In genomic region chr21:28426545-28426944, GRCh38 we compare ENCODE assay signal across 29 cellular contexts.
"Had no signal": no experiment of that assay in that cellular context is flagged by ENCODE, and none has a peak within 500 bp of the region (broad histone marks: within the 10 kb centered on the region; RNA-seq: fewer than 3 reads in every experiment).

No MANE protein-coding gene starts in this region.

- H3K27ac ChIP-seq: body of pancreas, colonic mucosa, dorsolateral prefrontal cortex, gastrocnemius medialis, suprapubic skin, tibial artery, upper lobe of right lung, VCaP had no signal

- H3K36me3 ChIP-seq: colonic mucosa, gastrocnemius medialis, suprapubic skin, tibial artery, upper lobe of right lung had no signal

- H3K36me3 Mint-ChIP-seq: activated naive CD4-positive, alpha-beta T cell treated with anti-CD3 and anti-CD28 coated beads, Interleukin-2, amount 50 U/mL, for 72 hours; naive thymus-derived CD4-positive, alpha-beta T cell; stimulated activated naive B cell treated with anti-CD40 and anti-IgM and Interleukin-4, amounts not matched to agents 10 μg/mL and 1 μg/mL and 100 μg/mL, for 72 hours had no signal

- ATAC-seq: activated naive CD4-positive, alpha-beta T cell treated with anti-CD3 and anti-CD28 coated beads, Interleukin-2, amount 50 U/mL, for 72 hours; activated T-cell treated with anti-CD3 and anti-CD28 coated beads, Interleukin-2, amount 50 U/mL, for 72 hours; body of pancreas; gastrocnemius medialis; left cardiac atrium; naive thymus-derived CD4-positive, alpha-beta T cell; right cardiac atrium; stimulated activated naive B cell treated with anti-CD40 and anti-IgM and Interleukin-4, amounts not matched to agents 10 μg/mL and 1 μg/mL and 100 μg/mL, for 72 hours; upper lobe of right lung had no signal

- H3K4me3 ChIP-seq: body of pancreas, colonic mucosa, dorsolateral prefrontal cortex, gastrocnemius medialis, suprapubic skin, tibial artery, upper lobe of right lung had no signal

- H3K9me3 ChIP-seq: body of pancreas, colonic mucosa, gastrocnemius medialis, suprapubic skin, tibial artery, upper lobe of right lung had no signal

- H3K27ac Mint-ChIP-seq: activated naive CD4-positive, alpha-beta T cell treated with anti-CD3 and anti-CD28 coated beads, Interleukin-2, amount 50 U/mL, for 72 hours; activated T-cell treated with anti-CD3 and anti-CD28 coated beads, Interleukin-2, amount 50 U/mL, for 72 hours; naive thymus-derived CD4-positive, alpha-beta T cell; stimulated activated naive B cell treated with anti-CD40 and anti-IgM and Interleukin-4, amounts not matched to agents 10 μg/mL and 1 μg/mL and 100 μg/mL, for 72 hours had no signal

- H3K27me3 Mint-ChIP-seq: stimulated activated naive B cell treated with anti-CD40 and anti-IgM and Interleukin-4, amounts not matched to agents 10 μg/mL and 1 μg/mL and 100 μg/mL, for 72 hours had no signal

- H3K27me3 ChIP-seq: body of pancreas, colonic mucosa, dorsolateral prefrontal cortex, gastrocnemius medialis, suprapubic skin, tibial artery, upper lobe of right lung had no signal

- H3K4me1 Mint-ChIP-seq: neural crest cell; stimulated activated naive B cell treated with anti-CD40 and anti-IgM and Interleukin-4, amounts not matched to agents 10 μg/mL and 1 μg/mL and 100 μg/mL, for 72 hours had no signal

- H3K4me1 ChIP-seq: colonic mucosa, gastrocnemius medialis, suprapubic skin, upper lobe of right lung had no signal

- H3K4me3 Mint-ChIP-seq: activated T-cell treated with anti-CD3 and anti-CD28 coated beads, Interleukin-2, amount 50 U/mL, for 72 hours; naive thymus-derived CD4-positive, alpha-beta T cell; neural crest cell; stimulated activated naive B cell treated with anti-CD40 and anti-IgM and Interleukin-4, amounts not matched to agents 10 μg/mL and 1 μg/mL and 100 μg/mL, for 72 hours had no signal

- H3K9me3 Mint-ChIP-seq: activated naive CD4-positive, alpha-beta T cell treated with anti-CD3 and anti-CD28 coated beads, Interleukin-2, amount 50 U/mL, for 72 hours; activated T-cell treated with anti-CD3 and anti-CD28 coated beads, Interleukin-2, amount 50 U/mL, for 72 hours; neural crest cell had no signal

- DNase-seq: activated CD4-positive, alpha-beta T cell treated with anti-CD3 and anti-CD28 coated beads for 4 hours; activated CD4-positive, alpha-beta T cell treated with anti-CD3 and anti-CD28 coated beads, Interleukin-2, amount 50 U/mL, for 4 hours; activated naive CD4-positive, alpha-beta T cell; activated T-cell treated with anti-CD3 and anti-CD28 coated beads for 4 hours; activated T-cell treated with anti-CD3 and anti-CD28 coated beads, Interleukin-2, amount 50 U/mL, for 72 hours; anterior cingulate cortex; body of pancreas; cerebellar nuclear complex; colonic mucosa; dorsolateral prefrontal cortex; effector memory CD4-positive, alpha-beta T cell; gastrocnemius medialis; hippocampal formation; left cardiac atrium; mammary epithelial cell; midbrain; naive thymus-derived CD4-positive, alpha-beta T cell; nucleus accumbens; right cardiac atrium; stimulated activated CD4-positive, alpha-beta T cell treated with anti-CD3 and anti-CD28 coated beads, Interleukin-15, amount 100 ng/mL, for 24 hours; stimulated activated CD4-positive, alpha-beta T cell treated with anti-CD3 and anti-CD28 coated beads, Interleukin-2, amount 100 ng/mL, for 24 hours; stimulated activated naive B cell treated with anti-CD40 and anti-IgM and Interleukin-4, amounts not matched to agents 10 μg/mL and 1 μg/mL and 100 μg/mL, for 72 hours; T-helper 9 cell; tibial artery; upper lobe of right lung had no signal
